ENCODE assay signal across 1 cellular context in genomic region chr14:105414456-105415371, GRCh38.
TF ChIP-seq lines count a peak whose summit lies in the region.

No MANE protein-coding gene starts in this region.

TF ChIP-seq in HepG2, 621 proteins besides CTCF, POLR2A, EP300 and RAD21 (continued from another document and continues in another):
- TF ChIP-seq ETV6 (CRISPR knock-in tag; conservative IDR thresholded peaks at IDR 0.05): no peak
- TF ChIP-seq, protein P1, sequence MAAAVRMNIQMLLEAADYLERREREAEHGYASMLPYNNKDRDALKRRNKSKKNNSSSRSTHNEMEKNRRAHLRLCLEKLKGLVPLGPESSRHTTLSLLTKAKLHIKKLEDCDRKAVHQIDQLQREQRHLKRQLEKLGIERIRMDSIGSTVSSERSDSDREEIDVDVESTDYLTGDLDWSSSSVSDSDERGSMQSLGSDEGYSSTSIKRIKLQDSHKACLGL (CRISPR knock-in tag; IDR thresholded peaks at IDR 0.05): 0 out of 2 replicates have a peak, but pooled peaks have one; percentile 16
- no peak for TF ChIP-seq PLRG1 (conservative IDR thresholded peaks at IDR 0.05)
- no peak for TF ChIP-seq ZNF260 (CRISPR knock-in tag; IDR thresholded peaks at IDR 0.05; ENCODE audit: borderline replicate concordance, low read depth)
- no peak for TF ChIP-seq ZNF232 (CRISPR knock-in tag; IDR thresholded peaks at IDR 0.05; ENCODE audit: borderline replicate concordance)
- TF ChIP-seq, protein P2, sequence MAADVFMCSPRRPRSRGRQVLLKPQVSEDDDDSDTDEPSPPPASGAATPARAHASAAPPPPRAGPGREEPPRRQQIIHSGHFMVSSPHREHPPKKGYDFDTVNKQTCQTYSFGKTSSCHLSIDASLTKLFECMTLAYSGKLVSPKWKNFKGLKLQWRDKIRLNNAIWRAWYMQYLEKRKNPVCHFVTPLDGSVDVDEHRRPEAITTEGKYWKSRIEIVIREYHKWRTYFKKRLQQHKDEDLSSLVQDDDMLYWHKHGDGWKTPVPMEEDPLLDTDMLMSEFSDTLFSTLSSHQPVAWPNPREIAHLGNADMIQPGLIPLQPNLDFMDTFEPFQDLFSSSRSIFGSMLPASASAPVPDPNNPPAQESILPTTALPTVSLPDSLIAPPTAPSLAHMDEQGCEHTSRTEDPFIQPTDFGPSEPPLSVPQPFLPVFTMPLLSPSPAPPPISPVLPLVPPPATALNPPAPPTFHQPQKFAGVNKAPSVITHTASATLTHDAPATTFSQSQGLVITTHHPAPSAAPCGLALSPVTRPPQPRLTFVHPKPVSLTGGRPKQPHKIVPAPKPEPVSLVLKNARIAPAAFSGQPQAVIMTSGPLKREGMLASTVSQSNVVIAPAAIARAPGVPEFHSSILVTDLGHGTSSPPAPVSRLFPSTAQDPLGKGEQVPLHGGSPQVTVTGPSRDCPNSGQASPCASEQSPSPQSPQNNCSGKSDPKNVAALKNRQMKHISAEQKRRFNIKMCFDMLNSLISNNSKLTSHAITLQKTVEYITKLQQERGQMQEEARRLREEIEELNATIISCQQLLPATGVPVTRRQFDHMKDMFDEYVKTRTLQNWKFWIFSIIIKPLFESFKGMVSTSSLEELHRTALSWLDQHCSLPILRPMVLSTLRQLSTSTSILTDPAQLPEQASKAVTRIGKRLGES (CRISPR knock-in tag; IDR thresholded peaks at IDR 0.05; ENCODE audit: borderline replicate concordance): no peak
- no peak for TF ChIP-seq CHCHD3 (CRISPR knock-in tag; IDR thresholded peaks at IDR 0.05)
- no peak for TF ChIP-seq RCOR2 (CRISPR knock-in tag; IDR thresholded peaks at IDR 0.05)
- TF ChIP-seq GATAD2A (CRISPR knock-in tag; IDR thresholded peaks at IDR 0.05): no peak
- no peak for TF ChIP-seq IKZF5 (CRISPR knock-in tag; IDR thresholded peaks at IDR 0.05)
- no peak for TF ChIP-seq FOXK1 (CRISPR knock-in tag; IDR thresholded peaks at IDR 0.05; ENCODE audit: borderline replicate concordance, low read depth)
- TF ChIP-seq HOXA3 (CRISPR knock-in tag; IDR thresholded peaks at IDR 0.05): peak; percentile 46; the same call in 1 of the 2 replicates
- TF ChIP-seq, protein P3, sequence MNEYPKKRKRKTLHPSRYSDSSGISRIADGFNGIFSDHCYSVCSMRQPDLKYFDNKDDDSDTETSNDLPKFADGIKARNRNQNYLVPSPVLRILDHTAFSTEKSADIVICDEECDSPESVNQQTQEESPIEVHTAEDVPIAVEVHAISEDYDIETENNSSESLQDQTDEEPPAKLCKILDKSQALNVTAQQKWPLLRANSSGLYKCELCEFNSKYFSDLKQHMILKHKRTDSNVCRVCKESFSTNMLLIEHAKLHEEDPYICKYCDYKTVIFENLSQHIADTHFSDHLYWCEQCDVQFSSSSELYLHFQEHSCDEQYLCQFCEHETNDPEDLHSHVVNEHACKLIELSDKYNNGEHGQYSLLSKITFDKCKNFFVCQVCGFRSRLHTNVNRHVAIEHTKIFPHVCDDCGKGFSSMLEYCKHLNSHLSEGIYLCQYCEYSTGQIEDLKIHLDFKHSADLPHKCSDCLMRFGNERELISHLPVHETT (CRISPR knock-in tag; conservative IDR thresholded peaks at IDR 0.05): no peak
- TF ChIP-seq KDM1A (CRISPR knock-in tag; IDR thresholded peaks at IDR 0.05): no peak
- TF ChIP-seq, protein P4, sequence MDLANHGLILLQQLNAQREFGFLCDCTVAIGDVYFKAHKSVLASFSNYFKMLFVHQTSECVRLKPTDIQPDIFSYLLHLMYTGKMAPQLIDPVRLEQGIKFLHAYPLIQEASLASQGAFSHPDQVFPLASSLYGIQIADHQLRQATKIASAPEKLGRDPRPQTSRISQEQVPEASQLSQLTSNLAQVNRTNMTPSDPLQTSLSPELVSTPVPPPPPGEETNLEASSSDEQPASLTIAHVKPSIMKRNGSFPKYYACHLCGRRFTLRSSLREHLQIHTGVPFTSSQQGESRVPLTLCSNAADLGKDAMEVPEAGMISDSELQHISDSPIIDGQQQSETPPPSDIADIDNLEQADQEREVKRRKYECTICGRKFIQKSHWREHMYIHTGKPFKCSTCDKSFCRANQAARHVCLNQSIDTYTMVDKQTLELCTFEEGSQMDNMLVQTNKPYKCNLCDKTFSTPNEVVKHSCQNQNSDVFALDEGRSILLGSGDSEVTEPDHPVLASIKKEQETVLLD (CRISPR knock-in tag; IDR thresholded peaks at IDR 0.05; ENCODE audit: low read depth): no peak
- TF ChIP-seq ZSCAN29 (CRISPR knock-in tag; conservative IDR thresholded peaks at IDR 0.05): no peak; the same call in 1 of the 2 replicates
- no peak for TF ChIP-seq GATAD1 (CRISPR knock-in tag; IDR thresholded peaks at IDR 0.05)
- TF ChIP-seq ATRX (CRISPR knock-in tag; IDR thresholded peaks at IDR 0.05; ENCODE audit: borderline replicate concordance): no peak
- no peak for TF ChIP-seq ZKSCAN5 (CRISPR knock-in tag; IDR thresholded peaks at IDR 0.05)
- TF ChIP-seq KLF9 (CRISPR knock-in tag; IDR thresholded peaks at IDR 0.05; ENCODE audit: low read depth): no peak
- TF ChIP-seq HNRNPH1 (optimal IDR thresholded peaks at IDR 0.05; ENCODE audit: low read depth, low read length): no peak
- no peak for TF ChIP-seq ZC3H4 (CRISPR knock-in tag; IDR thresholded peaks at IDR 0.05; ENCODE audit: borderline replicate concordance)
- no peak for TF ChIP-seq CERS6 (CRISPR knock-in tag; IDR thresholded peaks at IDR 0.05)
- no peak for TF ChIP-seq ELF4 (CRISPR knock-in tag; IDR thresholded peaks at IDR 0.05; ENCODE audit: borderline replicate concordance)
- TF ChIP-seq ZNF124 (CRISPR knock-in tag; IDR thresholded peaks at IDR 0.05): no peak
- TF ChIP-seq ZNF800 (CRISPR knock-in tag; IDR thresholded peaks at IDR 0.05): 0 out of 2 replicates have a peak, but pooled peaks have one; percentile 28
- TF ChIP-seq HMGXB4 (CRISPR knock-in tag; IDR thresholded peaks at IDR 0.05; ENCODE audit: borderline replicate concordance in 1 of 2, low read depth in 1 of 2): peak; percentile 60 to 62; a peak in 3 of 4 replicates
- TF ChIP-seq DPF2 (CRISPR knock-in tag; IDR thresholded peaks at IDR 0.05; ENCODE audit: borderline replicate concordance, low read depth): no peak
- TF ChIP-seq HOXD1 (CRISPR knock-in tag; IDR thresholded peaks at IDR 0.05): no peak
- no peak for TF ChIP-seq MIXL1 (CRISPR knock-in tag; IDR thresholded peaks at IDR 0.05)
- no peak for TF ChIP-seq RXRB (CRISPR knock-in tag; IDR thresholded peaks at IDR 0.05; ENCODE audit: borderline replicate concordance)
- TF ChIP-seq HBP1 (CRISPR knock-in tag; IDR thresholded peaks at IDR 0.05; ENCODE audit: low read depth): no peak
- TF ChIP-seq IRF9 (CRISPR knock-in tag; IDR thresholded peaks at IDR 0.05; ENCODE audit: borderline replicate concordance): no peak
- TF ChIP-seq SMC3 (IDR thresholded peaks at IDR 0.05; ENCODE audit: low read length): no peak
- TF ChIP-seq ZNF781 (CRISPR knock-in tag; IDR thresholded peaks at IDR 0.05; ENCODE audit: borderline replicate concordance, not compliant biosample characterization): no peak
- no peak for TF ChIP-seq ARNTL (CRISPR knock-in tag; IDR thresholded peaks at IDR 0.05)
- no peak for TF ChIP-seq ATF3 (CRISPR knock-in tag; IDR thresholded peaks at IDR 0.05)
- no peak for TF ChIP-seq TSC22D2 (CRISPR knock-in tag; IDR thresholded peaks at IDR 0.05; ENCODE audit: borderline replicate concordance)
- no peak for TF ChIP-seq ZBTB20 (CRISPR knock-in tag; IDR thresholded peaks at IDR 0.05; ENCODE audit: borderline replicate concordance, low read depth)
- TF ChIP-seq ZNF235 (CRISPR knock-in tag; IDR thresholded peaks at IDR 0.05; ENCODE audit: borderline replicate concordance): no peak
- TF ChIP-seq KDM2A (CRISPR knock-in tag; IDR thresholded peaks at IDR 0.05; ENCODE audit: borderline replicate concordance, low read depth): peak; percentile 65; the same call in 1 of the 2 replicates
- peak; percentile 39; the same call in 1 of the 2 replicates for TF ChIP-seq ZNF777 (CRISPR knock-in tag; IDR thresholded peaks at IDR 0.05)
- no peak for TF ChIP-seq CENPT (CRISPR knock-in tag; IDR thresholded peaks at IDR 0.05; ENCODE audit: low read depth)
- peak; percentile 41; the same call in 1 of the 2 replicates for TF ChIP-seq HNRNPL (IDR thresholded peaks at IDR 0.05; ENCODE audit: low read depth, low read length)
- no peak for TF ChIP-seq SMARCC2 (IDR thresholded peaks at IDR 0.05)
- TF ChIP-seq SSRP1 (CRISPR knock-in tag; IDR thresholded peaks at IDR 0.05): no peak
- no peak for TF ChIP-seq ZNF101 (CRISPR knock-in tag; IDR thresholded peaks at IDR 0.05; ENCODE audit: borderline replicate concordance, low read depth)
